Comparison of ENCODE assay signal across 13 cellular contexts in the genomic region with DNA sequence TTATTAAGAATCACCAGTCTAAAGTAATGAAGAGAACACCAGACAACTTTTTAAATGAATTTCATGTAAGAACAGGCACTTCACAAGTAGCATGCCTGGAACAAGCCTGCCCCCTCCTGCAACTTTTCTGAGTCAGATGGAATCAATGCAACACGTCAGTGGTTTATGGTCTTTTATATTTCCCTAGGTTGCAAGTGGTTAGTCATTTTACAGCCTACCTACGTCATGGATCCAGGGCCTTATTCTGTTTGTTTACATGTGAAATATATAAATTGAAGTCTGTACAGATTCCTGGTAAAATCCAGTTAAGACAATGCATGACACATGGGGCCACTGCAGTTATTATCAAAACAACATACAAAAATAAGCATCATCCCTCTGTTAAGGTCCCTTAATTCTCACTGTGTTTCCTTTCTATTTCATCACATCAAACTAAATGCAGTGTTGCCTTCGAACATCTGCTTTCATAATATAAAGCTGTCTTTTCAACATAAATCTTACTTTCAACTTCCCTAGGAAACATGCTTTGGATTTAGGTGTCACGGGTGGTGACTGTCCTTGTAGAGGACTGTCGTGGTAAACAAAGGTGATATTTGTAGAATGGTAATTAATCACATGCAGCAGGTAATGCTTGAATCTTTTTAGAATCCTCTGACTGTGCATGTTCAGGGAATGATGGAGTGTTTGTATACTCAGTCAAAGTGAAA.
DNase-seq lines count a peak whose midpoint lies in the region; FAIRE-seq and TF ChIP-seq lines count a peak whose summit lies in the region.
"Had no signal": no experiment of that assay in that cellular context is flagged by ENCODE, and none has a peak within 500 bp of the region (broad histone marks: within the 10 kb centered on the region; RNA-seq: fewer than 3 reads in every experiment).

No MANE protein-coding gene starts in this region.

- H3K36me3 ChIP-seq in prostate gland (no peaks in the 10 kb centered on the region), small intestine (ENCODE audit: control insufficient read depth in 2 of 2, insufficient read depth in 2 of 2, low read length in 2 of 2) (no peaks in the 10 kb centered on the region), tibial artery (no peaks in the 10 kb centered on the region)

- H3K27ac ChIP-seq in prostate gland (no peak overlapping the region), small intestine (ENCODE audit: low read depth in 1 of 2, low read length in 1 of 2) (no peak overlapping the region), tibial artery (no peak overlapping the region)

- no peak for TF ChIP-seq POLR2A in prostate gland (IDR thresholded peaks at IDR 0.05)

- TF ChIP-seq CTCF in prostate gland (IDR thresholded peaks at IDR 0.05) (no peak), tibial artery (IDR thresholded peaks at IDR 0.05) (no peak)

- FAIRE-seq in small intestine (lab: Jason Lieb, UNC): no peak

- peak; percentile 80 for DNase-seq in H4 (ENCODE audit: low spot score)
- DNase-seq in NOMO-1 treated with DMSO at 0.1 percent for 48 hours (lab: John Stamatoyannopoulos, UW; ENCODE audit: unreplicated experiment): peak; percentile 87
- DNase-seq in dedifferentiated amniotic fluid mesenchymal stem cell (ENCODE audit: extremely low spot score): peak; percentile 75
- peak; percentile 3 for DNase-seq in prostate gland (ENCODE audit: low spot score)
- DNase-seq in germinal center (ENCODE audit: low spot score): no peak
- DNase-seq in small intestine: no peak
- DNase-seq in activated CD4-positive, alpha-beta T cell treated with anti-CD3 and anti-CD28 coated beads for 48 hours: no peak
- DNase-seq in tibial artery: no peak
- DNase-seq: cerebellar nuclear complex; DND-41; NCI-H1105 treated with DMSO at 0.1 percent for 48 hours; stimulated activated CD4-positive, alpha-beta T cell treated with anti-CD3 and anti-CD28 coated beads, Interleukin-15, amount 100 ng/mL, for 24 hours; T-helper 9 cell had no signal

- H3K9me3 ChIP-seq in prostate gland (no peaks in the 10 kb centered on the region), small intestine (ENCODE audit: control insufficient read depth, low read depth) (no peaks in the 10 kb centered on the region), tibial artery (no peaks in the 10 kb centered on the region)

- H3K27me3 ChIP-seq in prostate gland (replicated peaks; ENCODE audit: insufficient read depth) (no peaks in the 10 kb centered on the region), small intestine (ENCODE audit: control insufficient read depth in 2 of 2, insufficient read depth in 2 of 2, low read length in 2 of 2) (no peaks in the 10 kb centered on the region), tibial artery (no peaks in the 10 kb centered on the region)

- 39% methylated on average over 5 of the region's 5 CpGs for WGBS in prostate gland
- WGBS in small intestine, 3 donors: 45 to 53% (median 46%) methylated on average over 5 of the region's 5 CpGs

- no peak overlapping the region for H3K4me3 ChIP-seq in prostate gland
- H3K4me3 ChIP-seq in small intestine (ENCODE audit: low read depth in 1 of 2, low read length in 2 of 2): no peak overlapping the region
- no peak overlapping the region for H3K4me3 ChIP-seq in tibial artery

- intact Hi-C loops in prostate gland (cut with DNase I) (no loop called here), tibial artery (cut with DNase I; ENCODE audit: low total_unique reads) (no loop called here)

- H3K4me1 ChIP-seq in prostate gland (replicated peaks): no peaks in the 10 kb centered on the region
- no peaks in the 10 kb centered on the region for H3K4me1 ChIP-seq in small intestine (ENCODE audit: control insufficient read depth in 2 of 2, insufficient read depth in 1 of 2, low read depth in 1 of 2, low read length in 1 of 2)
- H3K4me1 ChIP-seq in tibial artery: no peaks in the 10 kb centered on the region

Comparison
In these comparisons a context has a peak if more than half of its experiments do, and no peak if none do; other contexts are left out.
1. DNase-seq: peak in H4 (single experiment), NOMO-1 treated with DMSO at 0.1 percent for 48 hours (single experiment), dedifferentiated amniotic fluid mesenchymal stem cell (single experiment) and prostate gland (single experiment); none in germinal center (single experiment), small intestine (single experiment), activated CD4-positive, alpha-beta T cell treated with anti-CD3 and anti-CD28 coated beads for 48 hours (single experiment) and tibial artery (0 of 2).